Comparison of ENCODE assay signal across 13 cellular contexts in the genomic region with DNA sequence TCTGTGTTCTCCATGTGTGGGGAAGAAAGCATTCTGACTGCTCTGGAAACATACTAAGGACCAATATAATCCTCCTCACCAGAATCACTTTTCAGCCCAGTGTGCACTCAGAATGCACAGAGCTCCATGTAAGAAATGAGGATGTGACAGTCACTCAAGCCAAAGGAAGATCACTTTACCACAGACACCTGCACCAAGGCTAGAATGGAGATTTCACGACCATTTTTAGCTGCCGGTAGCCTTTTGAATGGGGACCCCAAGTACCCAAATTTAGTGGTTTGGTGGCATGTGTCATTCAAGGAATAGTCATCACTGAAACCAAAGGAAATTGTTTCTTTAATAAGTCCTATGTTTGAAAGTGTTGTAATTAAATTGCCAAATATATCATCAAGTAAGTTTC.
A peak's percentile ranks its signal among the peaks of the same experiment; 100 is the strongest.
DNase-seq lines count a peak whose midpoint lies in the region; ATAC-seq and TF ChIP-seq lines count a peak whose summit lies in the region.
"Had no signal": no experiment of that assay in that cellular context is flagged by ENCODE, and none has a peak within 500 bp of the region (broad histone marks: within the 10 kb centered on the region; RNA-seq: fewer than 3 reads in every experiment).

No MANE protein-coding gene starts in this region.

- 95 to 100% methylated on average over 2 of the region's 2 CpGs for WGBS in esophagus squamous epithelium, 2 donors

- H3K79me2 ChIP-seq in DND-41 (ENCODE audit: insufficient read depth, low read length) = no peaks in the 10 kb centered on the region

- TF ChIP-seq CTCF in DND-41 (IDR thresholded peaks at IDR 0.05; ENCODE audit: borderline replicate concordance, extremely low read depth, low read length, poor library complexity, severe bottlenecking) (no peak), esophagus squamous epithelium (IDR thresholded peaks at IDR 0.05) (no peak)

- H3K27me3 ChIP-seq in DND-41 (ENCODE audit: insufficient read depth, low read length, poor library complexity) = no peaks in the 10 kb centered on the region
- H3K27me3 ChIP-seq in esophagus squamous epithelium = no peaks in the 10 kb centered on the region

- H2AFZ ChIP-seq in DND-41 (ENCODE audit: low read depth, low read length) = no peak overlapping the region

- H3K9me3 ChIP-seq in DND-41 (ENCODE audit: insufficient read depth, low read length, severe bottlenecking) = no peaks in the 10 kb centered on the region
- H3K9me3 ChIP-seq in esophagus squamous epithelium = no peaks in the 10 kb centered on the region
- H3K9me3 ChIP-seq: SK-N-SH had no signal

- DNase-seq in DND-41 (peak; percentile 15), esophagus squamous epithelium (lab: John Stamatoyannopoulos, UW) (no peak), NCI-H187 treated with DMSO at 0.1 percent for 48 hours (lab: John Stamatoyannopoulos, UW) (no peak), NCI-H1048 (lab: John Stamatoyannopoulos, UW) (no peak)
- DNase-seq: activated CD8-positive, alpha-beta memory T cell treated with anti-CD3 and anti-CD28 coated beads, Interleukin-2, amount 10 ng/mL, durations not matched to agents 7 days and 5 days; amniotic stem cell; SK-N-SH; stimulated activated naive B cell treated with anti-CD40 and anti-IgM and Interleukin-4, amounts not matched to agents 10 μg/mL and 1 μg/mL and 100 μg/mL, for 72 hours had no signal

- no peaks in the 10 kb centered on the region for H4K20me1 ChIP-seq in DND-41 (ENCODE audit: insufficient read depth, low read length)

- intact Hi-C loops in esophagus squamous epithelium (cut with DNase I) = no loop called here

- H3K36me3 ChIP-seq in DND-41 (ENCODE audit: insufficient read depth, low read length) (no peaks in the 10 kb centered on the region), esophagus squamous epithelium (no peaks in the 10 kb centered on the region)

- no peaks in the 10 kb centered on the region for H3K4me1 ChIP-seq in DND-41 (ENCODE audit: insufficient read depth, low read length)
- no peaks in the 10 kb centered on the region for H3K4me1 ChIP-seq in esophagus squamous epithelium

- H3K9ac ChIP-seq in DND-41 (ENCODE audit: low read depth, low read length) = no peak overlapping the region
- H3K9ac ChIP-seq: SK-N-SH had no signal

- H3K4me3 ChIP-seq in DND-41 (ENCODE audit: low read depth in 1 of 2, low read length in 2 of 2) (no peak overlapping the region), esophagus squamous epithelium (no peak overlapping the region)

- no peak overlapping the region for H3K4me2 ChIP-seq in DND-41 (ENCODE audit: insufficient read depth, low read length)
- H3K4me2 ChIP-seq: SK-N-SH had no signal

- no peak for TF ChIP-seq POLR2A in esophagus squamous epithelium (IDR thresholded peaks at IDR 0.05)

- peak; percentile 73 for ATAC-seq in DND-41 (ENCODE audit: insufficient read depth, low read depth)
- peak; percentile 91 for ATAC-seq in GM18873 (IDR thresholded peaks at IDR 0.05; ENCODE audit: low FRiP score, unreplicated experiment)
- peak; percentile 66 for ATAC-seq in GM21825 (IDR thresholded peaks at IDR 0.05; ENCODE audit: unreplicated experiment)
- ATAC-seq in HG03175 (IDR thresholded peaks at IDR 0.05; ENCODE audit: unreplicated experiment) = peak; percentile 66
- no peak for ATAC-seq in GM21737 (IDR thresholded peaks at IDR 0.05; ENCODE audit: unreplicated experiment)
- ATAC-seq: activated CD8-positive, alpha-beta memory T cell treated with anti-CD3 and anti-CD28 coated beads, Interleukin-2, amount 10 ng/mL, durations not matched to agents 7 days and 5 days; stimulated activated naive B cell treated with anti-CD40 and anti-IgM and Interleukin-4, amounts not matched to agents 10 μg/mL and 1 μg/mL and 100 μg/mL, for 72 hours had no signal

- H3K27ac ChIP-seq in DND-41 (ENCODE audit: low read length) = no peak overlapping the region
- H3K27ac ChIP-seq in esophagus squamous epithelium = no peak overlapping the region
- H3K27ac ChIP-seq: HL-60 had no signal
